16 cellular contexts compared by ENCODE assay signal in the genomic region with DNA sequence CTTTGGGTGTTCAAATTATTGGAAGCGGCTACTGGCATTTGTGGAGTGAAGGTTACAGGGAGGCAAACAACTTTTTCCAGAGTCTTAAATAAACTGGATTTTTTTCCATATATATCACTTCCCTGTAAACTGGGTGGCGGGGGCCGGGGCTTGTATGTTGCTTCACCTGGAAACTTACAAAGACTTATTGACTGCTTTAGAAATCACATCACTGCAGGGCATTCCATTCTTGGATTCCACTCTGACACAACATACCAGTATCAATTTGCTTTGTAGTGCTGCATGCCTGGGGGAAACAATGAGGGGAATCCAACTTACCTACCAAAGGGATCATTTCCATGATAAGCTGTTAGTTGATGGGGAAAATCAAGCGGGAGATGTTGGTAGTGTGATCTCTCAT. TPM values are rescaled to one million over a fixed set of nuclear protein-coding genes. Genes with fewer than 3 reads are reported as not detected.
DNase-seq lines count a peak whose midpoint lies in the region; ATAC-seq and TF ChIP-seq lines count a peak whose summit lies in the region.
"Had no signal": no experiment of that assay in that cellular context is flagged by ENCODE, and none has a peak within 500 bp of the region (broad histone marks: within the 10 kb centered on the region; RNA-seq: fewer than 3 reads in every experiment).

No MANE protein-coding gene starts in this region.

- H3K9me3 ChIP-seq in HUES48 (ENCODE audit: control insufficient read depth, insufficient read depth, low read length) = peaks cover 40% of the 10 kb centered on the region
- H3K9me3 ChIP-seq: neutrophil had no signal

- H3K27me3 ChIP-seq in HUES48 (ENCODE audit: control insufficient read depth, insufficient read depth, low read length) = no peaks in the 10 kb centered on the region
- H3K27me3 ChIP-seq: neutrophil had no signal

- peaks cover 2% of the 10 kb centered on the region for H3K9me3 Mint-ChIP-seq in osteocyte (ENCODE audit: unreplicated experiment)
- no peaks in the 10 kb centered on the region for H3K9me3 Mint-ChIP-seq in stimulated activated memory B cell treated with anti-CD40 and anti-IgM and Interleukin-4, amounts not matched to agents 10 μg/mL and 1 μg/mL and 100 μg/mL, for 72 hours
- H3K9me3 Mint-ChIP-seq: memory B cell had no signal

- peak overlapping the region; percentile 47 for H3K27ac ChIP-seq in HUES48 (ENCODE audit: low read depth, low read length)
- H3K27ac ChIP-seq: neutrophil had no signal

- H3K27me3 Mint-ChIP-seq in osteocyte (ENCODE audit: unreplicated experiment) = no peaks in the 10 kb centered on the region
- H3K27me3 Mint-ChIP-seq in stimulated activated memory B cell treated with anti-CD40 and anti-IgM and Interleukin-4, amounts not matched to agents 10 μg/mL and 1 μg/mL and 100 μg/mL, for 72 hours = no peaks in the 10 kb centered on the region
- H3K27me3 Mint-ChIP-seq: activated CD4-positive, alpha-beta T cell treated with anti-CD3 and anti-CD28 coated beads for 36 hours; B cell; memory B cell had no signal

- H3K27ac Mint-ChIP-seq in osteocyte (ENCODE audit: unreplicated experiment) = peak overlapping the region; percentile 86
- no peak overlapping the region for H3K27ac Mint-ChIP-seq in stimulated activated memory B cell treated with anti-CD40 and anti-IgM and Interleukin-4, amounts not matched to agents 10 μg/mL and 1 μg/mL and 100 μg/mL, for 72 hours
- H3K27ac Mint-ChIP-seq: activated CD4-positive, alpha-beta T cell treated with anti-CD3 and anti-CD28 coated beads for 36 hours; B cell; memory B cell had no signal

- H3K4me3 ChIP-seq in AG10803 (ENCODE audit: low read length) (no peak overlapping the region), HUES48 (ENCODE audit: low read depth, low read length) (no peak overlapping the region)

- H3K36me3 ChIP-seq in HUES48 (ENCODE audit: control insufficient read depth, insufficient read depth, low read length) = no peaks in the 10 kb centered on the region
- H3K36me3 ChIP-seq: neutrophil had no signal

- H3K4me1 ChIP-seq in HUES48 (ENCODE audit: control insufficient read depth, insufficient read depth, low read length) = peaks cover 6% of the 10 kb centered on the region; the same call in 1 of the 2 replicates

- no peak overlapping the region for H3K4me3 Mint-ChIP-seq in osteocyte (ENCODE audit: unreplicated experiment)
- H3K4me3 Mint-ChIP-seq in stimulated activated memory B cell treated with anti-CD40 and anti-IgM and Interleukin-4, amounts not matched to agents 10 μg/mL and 1 μg/mL and 100 μg/mL, for 72 hours = no peak overlapping the region
- H3K4me3 Mint-ChIP-seq: activated CD4-positive, alpha-beta T cell treated with anti-CD3 and anti-CD28 coated beads for 36 hours; B cell; memory B cell had no signal

- no peaks in the 10 kb centered on the region for H3K36me3 Mint-ChIP-seq in osteocyte (ENCODE audit: unreplicated experiment)
- H3K36me3 Mint-ChIP-seq in stimulated activated memory B cell treated with anti-CD40 and anti-IgM and Interleukin-4, amounts not matched to agents 10 μg/mL and 1 μg/mL and 100 μg/mL, for 72 hours = no peaks in the 10 kb centered on the region
- H3K36me3 Mint-ChIP-seq: memory B cell had no signal

- peaks cover 39% of the 10 kb centered on the region for H3K4me1 Mint-ChIP-seq in osteocyte (ENCODE audit: unreplicated experiment)
- H3K4me1 Mint-ChIP-seq in stimulated activated memory B cell treated with anti-CD40 and anti-IgM and Interleukin-4, amounts not matched to agents 10 μg/mL and 1 μg/mL and 100 μg/mL, for 72 hours = peaks cover 12% of the 10 kb centered on the region

- no peak for ATAC-seq in stimulated activated memory B cell treated with anti-CD40 and anti-IgM and Interleukin-4, amounts not matched to agents 10 μg/mL and 1 μg/mL and 100 μg/mL, for 72 hours

- TF ChIP-seq CTCF in AG10803 (conservative IDR thresholded peaks at IDR 0.05; ENCODE audit: low read length) = no peak
- no peak for TF ChIP-seq CTCF in osteocyte (IDR thresholded peaks at IDR 0.05)

- DNase-seq in AG10803 (ENCODE audit: low read depth) = peak; percentile 18
- peak; percentile 12 for DNase-seq in dedifferentiated amniotic fluid mesenchymal stem cell (ENCODE audit: extremely low spot score)
- DNase-seq in osteocyte (ENCODE audit: extremely low spot score, unreplicated experiment) = no peak
- no peak for DNase-seq in DMS153 treated with DMSO at 0.1 percent for 48 hours (lab: John Stamatoyannopoulos, UW; ENCODE audit: unreplicated experiment)
- no peak for DNase-seq in effector CD4-positive, alpha-beta T cell
- DNase-seq in DMS 273 (lab: John Stamatoyannopoulos, UW; ENCODE audit: unreplicated experiment) = no peak
- DNase-seq: activated CD4-positive, alpha-beta T cell treated with anti-CD3 and anti-CD28 coated beads for 36 hours; activated CD8-positive, alpha-beta memory T cell treated with anti-CD3 and anti-CD28 coated beads, Interleukin-2, amount 50 U/mL, for 48 hours; KBM-7; NCI-H1092; SHP77 treated with DMSO at 0.1 percent for 48 hours had no signal

- no peak overlapping the region for H3K9ac ChIP-seq in HUES48 (ENCODE audit: low read depth, low read length)

RNA-seq across cellular contexts. Expression of gene FAM156A, which starts 21.7 kb away (rescaled TPM):
- 23.9 and 27.4 TPM in 2 replicates for total RNA-seq in osteocyte

Comparison
In these comparisons a context has a peak if more than half of its experiments do, and no peak if none do; other contexts are left out.
1. DNase-seq: peak in AG10803 (single experiment) and dedifferentiated amniotic fluid mesenchymal stem cell (single experiment); none in osteocyte (single experiment), DMS153 treated with DMSO at 0.1 percent for 48 hours (single experiment), effector CD4-positive, alpha-beta T cell (single experiment) and DMS 273 (single experiment).